Comparison of ENCODE assay signal across 9 cellular contexts in the genomic region with DNA sequence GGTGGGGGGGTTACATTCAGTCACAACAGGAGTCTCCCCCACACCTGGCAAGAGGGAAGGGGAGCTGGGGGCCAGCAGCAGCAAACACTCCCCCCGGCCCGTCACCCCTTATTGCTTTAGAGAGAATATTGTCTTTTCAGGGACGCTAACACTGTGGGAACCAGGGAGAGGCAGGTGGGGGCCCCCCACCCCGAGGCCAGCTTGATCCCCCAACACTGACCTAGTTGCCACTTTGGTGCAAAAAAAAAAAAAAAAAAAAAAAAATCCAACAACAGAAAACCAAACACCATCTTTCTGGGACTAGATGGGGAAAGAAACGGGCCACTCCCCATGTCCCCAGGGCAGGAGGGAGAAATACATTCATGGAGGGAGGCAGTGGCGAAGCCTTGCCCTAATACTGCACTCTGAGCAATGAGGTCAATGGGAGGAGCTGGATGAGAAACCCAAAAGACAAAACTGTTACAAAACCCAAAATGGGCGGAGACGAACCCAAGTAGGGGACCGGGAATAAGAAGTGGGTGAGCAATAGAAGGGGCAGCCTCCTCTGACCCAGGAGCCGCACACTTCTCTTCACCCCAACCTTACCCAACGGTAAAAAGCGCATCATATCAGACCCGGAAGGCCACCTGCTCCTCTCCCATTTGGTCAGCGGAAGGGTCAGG. TPM values are rescaled to one million over a fixed set of nuclear protein-coding genes. Genes with fewer than 3 reads are reported as not detected.
DNase-seq lines count a peak whose midpoint lies in the region; ATAC-seq, FAIRE-seq and TF ChIP-seq lines count a peak whose summit lies in the region.
"Had no signal": no experiment of that assay in that cellular context is flagged by ENCODE, and none has a peak within 500 bp of the region (broad histone marks: within the 10 kb centered on the region; RNA-seq: fewer than 3 reads in every experiment).

No MANE protein-coding gene starts in this region.

- TF ChIP-seq POLR2A in gastroesophageal sphincter (IDR thresholded peaks at IDR 0.05): no peak

- CTCF ChIA-PET in T-cell (lab: Charles Lee): interaction anchor here (0.7 to 1.9 kb wide), 4 partner anchors 10 to 58 kb away, joined by 3 to 8 read pairs (median 8); no protein-coding TSS in a partner anchor

- H3K9me3 Mint-ChIP-seq in T-cell: no peaks in the 10 kb centered on the region

- H3K27me3 Mint-ChIP-seq in T-cell: no peaks in the 10 kb centered on the region

- peaks cover 38 to 44% (median 42%) of the 10 kb centered on the region in 3 donors for H3K4me1 Mint-ChIP-seq in T-cell

- H3K4me3 ChIP-seq in gastroesophageal sphincter (no peak overlapping the region), skin epidermis (no peak overlapping the region)

- FAIRE-seq in GM19239 (lab: Jason Lieb, UNC): no peak

- H3K9me3 ChIP-seq in gastroesophageal sphincter: no peaks in the 10 kb centered on the region

- H3K36me3 ChIP-seq in gastroesophageal sphincter: peaks cover 0 to 85% of the 10 kb centered on the region in 2 donors

- POLR2A ChIA-PET in T-cell (lab: Charles Lee): interaction anchor here (0.5 to 1.4 kb wide), 4 partner anchors 9 to 515 kb away, joined by 3 to 14 read pairs (median 4); no protein-coding TSS in a partner anchor

- peak overlapping the region; percentile 28 to 34 for H3K27ac Mint-ChIP-seq in T-cell

- peaks cover 18% of the 10 kb centered on the region for H3K36me3 Mint-ChIP-seq in T-cell

- TF ChIP-seq CTCF in gastroesophageal sphincter (IDR thresholded peaks at IDR 0.05): no peak

- TF ChIP-seq EP300 in gastroesophageal sphincter (IDR thresholded peaks at IDR 0.05): no peak

- peaks cover 0 to 58% (median 24%) of the 10 kb centered on the region in 3 donors for H3K4me1 ChIP-seq in gastroesophageal sphincter

- ATAC-seq in T-cell (replicated peaks in 1 of 4) (no peak), gastroesophageal sphincter (peak; percentile 65), GM21619 (IDR thresholded peaks at IDR 0.05; ENCODE audit: unreplicated experiment) (no peak), HG03442 (IDR thresholded peaks at IDR 0.05; ENCODE audit: unreplicated experiment) (no peak)

- H3K27ac ChIP-seq in gastroesophageal sphincter: peak overlapping the region in 3 of 4 donors; percentile 76 to 99 (median 81)
- H3K27ac ChIP-seq in skin epidermis: peak overlapping the region in 12 of 21 experiments; percentile 4 to 65 (median 48)

- H3K4me3 Mint-ChIP-seq in T-cell: peak overlapping the region in 1 of 3 donors; percentile 22

- H3K27me3 ChIP-seq in gastroesophageal sphincter: no peaks in the 10 kb centered on the region

- DNase-seq in GM19239 (ENCODE audit: insufficient read length, low spot score): peak; percentile 6
- no peak for DNase-seq in T-cell
- DNase-seq in 8988T: no peak
- no peak for DNase-seq in OCI-M2 (lab: John Stamatoyannopoulos, UW; ENCODE audit: unreplicated experiment)

- 31 to 56% methylated on average over 2 to 4 of the region's 14 CpGs for WGBS in gastroesophageal sphincter (ENCODE audit: low coverage in 1 of 2), 2 donors

RNA-seq across cellular contexts. Expression of gene GNB2, which starts 6.5 kb away (rescaled TPM):
- total RNA-seq in T-cell: 100 to 1,000 TPM; 101 to 175 (median 153) TPM
- total RNA-seq in gastroesophageal sphincter: 100 to 1,000 TPM; 124 to 217 (median 162) TPM

RNA-seq across cellular contexts. Expression of gene GIGYF1, which starts 14.0 kb away (rescaled TPM):
- total RNA-seq in T-cell (100 to 1,000 TPM in 3 of 5 donors, 10 to 100 TPM in 2; 87.7 to 161 (median 124) TPM), gastroesophageal sphincter (10 to 100 TPM; 20.4 to 43.3 (median 31.0) TPM)

RNA-seq across cellular contexts. Expression of gene ACTL6B, which starts 23.8 kb away (rescaled TPM):
- not detected for total RNA-seq in T-cell
- 1 to 10 TPM in 1 of 4 donors, not detected in 3; 2.2 TPM for total RNA-seq in gastroesophageal sphincter
- total RNA-seq: T-helper 1 cell treated with Interleukin-12 subunit alpha and Interleukin-12 subunit beta and Interleukin-4 antibody, amounts not matched to agents 30 ng/mL and 1 ng/mL, for 36 hours had no signal

RNA-seq across cellular contexts. Expression of gene POP7, which starts 25.9 kb away (rescaled TPM):
- 10 to 100 TPM in 3 of 5 donors, 1 to 10 TPM in 2; 8.3 to 18.1 (median 17.8) TPM for total RNA-seq in T-cell
- total RNA-seq in gastroesophageal sphincter: 10 to 100 TPM; 31.4 to 40.6 (median 33.2) TPM

RNA-seq across cellular contexts. Expression of gene TFR2, which starts 38.7 kb away (rescaled TPM):
- 1 to 10 TPM; 3.8 to 8.7 (median 6.7) TPM for total RNA-seq in T-cell
- total RNA-seq in gastroesophageal sphincter: 1 to 10 TPM in 1 of 4 donors, not detected in 3; 1.6 TPM
